In genomic region chr10:124347956-124348355, GRCh38 we compare ENCODE assay signal across 1 cellular context.
TF ChIP-seq lines count a peak whose summit lies in the region.

No MANE protein-coding gene starts in this region.

TF ChIP-seq in GM12878, 131 proteins besides CTCF, POLR2A, EP300 and RAD21 (continued from another document):
- TF ChIP-seq, protein P1, sequence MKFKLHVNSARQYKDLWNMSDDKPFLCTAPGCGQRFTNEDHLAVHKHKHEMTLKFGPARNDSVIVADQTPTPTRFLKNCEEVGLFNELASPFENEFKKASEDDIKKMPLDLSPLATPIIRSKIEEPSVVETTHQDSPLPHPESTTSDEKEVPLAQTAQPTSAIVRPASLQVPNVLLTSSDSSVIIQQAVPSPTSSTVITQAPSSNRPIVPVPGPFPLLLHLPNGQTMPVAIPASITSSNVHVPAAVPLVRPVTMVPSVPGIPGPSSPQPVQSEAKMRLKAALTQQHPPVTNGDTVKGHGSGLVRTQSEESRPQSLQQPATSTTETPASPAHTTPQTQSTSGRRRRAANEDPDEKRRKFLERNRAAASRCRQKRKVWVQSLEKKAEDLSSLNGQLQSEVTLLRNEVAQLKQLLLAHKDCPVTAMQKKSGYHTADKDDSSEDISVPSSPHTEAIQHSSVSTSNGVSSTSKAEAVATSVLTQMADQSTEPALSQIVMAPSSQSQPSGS (IDR thresholded peaks at IDR 0.05; ENCODE audit: low read length) = no peak
- TF ChIP-seq, protein P2, sequence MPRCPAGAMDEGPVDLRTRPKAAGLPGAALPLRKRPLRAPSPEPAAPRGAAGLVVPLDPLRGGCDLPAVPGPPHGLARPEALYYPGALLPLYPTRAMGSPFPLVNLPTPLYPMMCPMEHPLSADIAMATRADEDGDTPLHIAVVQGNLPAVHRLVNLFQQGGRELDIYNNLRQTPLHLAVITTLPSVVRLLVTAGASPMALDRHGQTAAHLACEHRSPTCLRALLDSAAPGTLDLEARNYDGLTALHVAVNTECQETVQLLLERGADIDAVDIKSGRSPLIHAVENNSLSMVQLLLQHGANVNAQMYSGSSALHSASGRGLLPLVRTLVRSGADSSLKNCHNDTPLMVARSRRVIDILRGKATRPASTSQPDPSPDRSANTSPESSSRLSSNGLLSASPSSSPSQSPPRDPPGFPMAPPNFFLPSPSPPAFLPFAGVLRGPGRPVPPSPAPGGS (IDR thresholded peaks at IDR 0.05; ENCODE audit: borderline replicate concordance, insufficient read depth, low read depth, low read length, poor library complexity, severe bottlenecking) = no peak
